22 cellular contexts compared by ENCODE assay signal in genomic region chr7:42722198-42722597, GRCh38.
"Had no signal": no experiment of that assay in that cellular context is flagged by ENCODE, and none has a peak within 500 bp of the region (broad histone marks: within the 10 kb centered on the region; RNA-seq: fewer than 3 reads in every experiment).

No MANE protein-coding gene starts in this region.

- H3K9me3 ChIP-seq: esophagus muscularis mucosa, gastrocnemius medialis, heart right ventricle, left lung, lower lobe of right lung, mucosa of descending colon had no signal

- DNase-seq: dermis blood vessel endothelial cell; dorsolateral prefrontal cortex; effector CD4-positive, alpha-beta T cell; effector memory CD4-positive, alpha-beta T cell; gastrocnemius medialis; glutamatergic neuron; heart right ventricle; hippocampal formation; left cardiac atrium; left lung; left ventricle myocardium superior; lower lobe of right lung; mesenchymal stem cell; mucosa of descending colon; naive B cell had no signal

- H3K27me3 ChIP-seq: esophagus muscularis mucosa, gastrocnemius medialis, heart right ventricle, left lung had no signal

- H3K4me1 Mint-ChIP-seq: naive B cell had no signal

- FAIRE-seq: colon, endothelial cell of umbilical vein, islet of Langerhans, keratinocyte had no signal

- H3K27ac ChIP-seq: coronary artery, dorsolateral prefrontal cortex, esophagus muscularis mucosa, gastrocnemius medialis, heart right ventricle, left lung, lower lobe of right lung had no signal

- H3K36me3 ChIP-seq: esophagus muscularis mucosa, gastrocnemius medialis, heart right ventricle, left lung, lower lobe of right lung had no signal

- H3K4me1 ChIP-seq: gastrocnemius medialis, heart right ventricle, left lung, lower lobe of right lung had no signal

- H3K4me3 Mint-ChIP-seq: mesothelial cell of epicardium, naive B cell had no signal

- H3K4me3 ChIP-seq: coronary artery, dorsolateral prefrontal cortex, esophagus muscularis mucosa, gastrocnemius medialis, heart right ventricle, left lung, lower lobe of right lung, mucosa of descending colon had no signal

- H3K36me3 Mint-ChIP-seq: mesothelial cell of epicardium, naive B cell had no signal

- H3K27ac Mint-ChIP-seq: mesothelial cell of epicardium had no signal

- ATAC-seq: gastrocnemius medialis, heart right ventricle, left cardiac atrium, left lung, left ventricle myocardium superior, lower lobe of right lung, mucosa of descending colon had no signal
